In the genomic region with DNA sequence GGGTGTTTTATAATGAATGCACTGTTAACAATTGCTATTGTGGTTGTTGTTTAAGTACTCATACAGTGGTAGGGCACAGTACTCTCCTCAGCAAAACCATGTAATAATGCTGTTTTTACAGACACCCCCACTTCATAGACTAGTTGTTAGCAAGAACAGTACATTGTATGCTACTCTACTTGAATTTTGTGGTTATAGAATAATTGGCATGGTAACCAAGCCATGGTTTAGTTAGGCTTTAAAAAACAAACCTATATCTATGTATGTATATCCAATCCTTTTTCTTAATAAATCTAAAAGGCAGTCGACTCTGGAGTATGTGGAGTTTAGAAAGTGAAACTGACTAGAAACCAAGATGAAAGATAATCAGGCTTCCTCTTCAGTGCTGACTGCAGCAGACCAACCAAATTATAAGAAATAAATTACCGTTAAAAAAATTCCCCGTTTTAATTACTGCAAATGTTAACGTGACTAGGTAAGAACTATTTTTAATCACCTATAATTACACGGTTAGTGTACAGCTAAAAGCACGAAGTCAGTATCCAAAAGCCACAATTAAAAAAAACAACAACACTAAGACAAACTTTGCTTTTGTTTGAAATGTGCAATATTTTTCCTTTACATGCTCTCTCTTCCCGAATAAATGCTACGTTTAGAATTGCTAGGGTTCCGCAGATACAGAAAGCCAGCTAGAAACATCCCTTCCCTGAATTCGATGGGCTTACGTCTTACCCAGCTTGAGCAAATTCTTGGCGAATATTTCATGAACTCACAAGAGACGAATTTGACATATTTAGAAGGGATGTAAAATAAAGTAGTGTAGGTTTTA, we compare ENCODE assay signal across 1 cellular context.
A peak's percentile ranks its signal among the peaks of the same experiment; 100 is the strongest.
TF ChIP-seq lines count a peak whose summit lies in the region.

No MANE protein-coding gene starts in this region.

TF ChIP-seq in K562, 482 proteins besides CTCF, POLR2A, EP300 and RAD21 (continued from another document):
- peak; percentile 50; the same call in 1 of the 2 replicates for TF ChIP-seq OTX1 (CRISPR knock-in tag; IDR thresholded peaks at IDR 0.05)
- TF ChIP-seq, protein P1, sequence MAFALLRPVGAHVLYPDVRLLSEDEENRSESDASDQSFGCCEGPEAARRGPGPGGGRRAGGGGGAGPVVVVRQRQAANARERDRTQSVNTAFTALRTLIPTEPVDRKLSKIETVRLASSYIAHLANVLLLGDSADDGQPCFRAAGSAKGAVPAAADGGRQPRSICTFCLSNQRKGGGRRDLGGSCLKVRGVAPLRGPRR (CRISPR knock-in tag; IDR thresholded peaks at IDR 0.05) = no peak
- peak; percentile 67; the same call in 1 of the 2 replicates for TF ChIP-seq ZBTB40 (IDR thresholded peaks at IDR 0.05)
- no peak for TF ChIP-seq ZBTB40 (CRISPR knock-in tag; IDR thresholded peaks at IDR 0.05)
- TF ChIP-seq EGR1 (conservative IDR thresholded peaks at IDR 0.05) = no peak
- peak; percentile 55; the same call in 1 of the 2 replicates for TF ChIP-seq SPI1 (IDR thresholded peaks at IDR 0.05; ENCODE audit: borderline replicate concordance, low read depth, low read length)
- 0 out of 2 replicates have a peak, but pooled peaks have one; percentile 12 for TF ChIP-seq ETV1 (tag; conservative IDR thresholded peaks at IDR 0.05; ENCODE audit: low read depth)
- 0 out of 2 replicates have a peak, but pooled peaks have one; percentile 11 for TF ChIP-seq ZBTB9 (CRISPR knock-in tag; IDR thresholded peaks at IDR 0.05)
- no peak for TF ChIP-seq HNRNPH1 (optimal IDR thresholded peaks at IDR 0.05; ENCODE audit: low read depth, low read length)
- no peak for TF ChIP-seq LARP7 (IDR thresholded peaks at IDR 0.05)
- TF ChIP-seq, protein P2, sequence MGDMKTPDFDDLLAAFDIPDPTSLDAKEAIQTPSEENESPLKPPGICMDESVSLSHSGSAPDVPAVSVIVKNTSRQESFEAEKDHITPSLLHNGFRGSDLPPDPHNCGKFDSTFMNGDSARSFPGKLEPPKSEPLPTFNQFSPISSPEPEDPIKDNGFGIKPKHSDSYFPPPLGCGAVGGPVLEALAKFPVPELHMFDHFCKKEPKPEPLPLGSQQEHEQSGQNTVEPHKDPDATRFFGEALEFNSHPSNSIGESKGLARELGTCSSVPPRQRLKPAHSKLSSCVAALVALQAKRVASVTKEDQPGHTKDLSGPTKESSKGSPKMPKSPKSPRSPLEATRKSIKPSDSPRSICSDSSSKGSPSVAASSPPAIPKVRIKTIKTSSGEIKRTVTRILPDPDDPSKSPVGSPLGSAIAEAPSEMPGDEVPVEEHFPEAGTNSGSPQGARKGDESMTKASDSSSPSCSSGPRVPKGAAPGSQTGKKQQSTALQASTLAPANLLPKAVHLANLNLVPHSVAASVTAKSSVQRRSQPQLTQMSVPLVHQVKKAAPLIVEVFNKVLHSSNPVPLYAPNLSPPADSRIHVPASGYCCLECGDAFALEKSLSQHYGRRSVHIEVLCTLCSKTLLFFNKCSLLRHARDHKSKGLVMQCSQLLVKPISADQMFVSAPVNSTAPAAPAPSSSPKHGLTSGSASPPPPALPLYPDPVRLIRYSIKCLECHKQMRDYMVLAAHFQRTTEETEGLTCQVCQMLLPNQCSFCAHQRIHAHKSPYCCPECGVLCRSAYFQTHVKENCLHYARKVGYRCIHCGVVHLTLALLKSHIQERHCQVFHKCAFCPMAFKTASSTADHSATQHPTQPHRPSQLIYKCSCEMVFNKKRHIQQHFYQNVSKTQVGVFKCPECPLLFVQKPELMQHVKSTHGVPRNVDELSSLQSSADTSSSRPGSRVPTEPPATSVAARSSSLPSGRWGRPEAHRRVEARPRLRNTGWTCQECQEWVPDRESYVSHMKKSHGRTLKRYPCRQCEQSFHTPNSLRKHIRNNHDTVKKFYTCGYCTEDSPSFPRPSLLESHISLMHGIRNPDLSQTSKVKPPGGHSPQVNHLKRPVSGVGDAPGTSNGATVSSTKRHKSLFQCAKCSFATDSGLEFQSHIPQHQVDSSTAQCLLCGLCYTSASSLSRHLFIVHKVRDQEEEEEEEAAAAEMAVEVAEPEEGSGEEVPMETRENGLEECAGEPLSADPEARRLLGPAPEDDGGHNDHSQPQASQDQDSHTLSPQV (IDR thresholded peaks at IDR 0.05) = peak; percentile 51; the same call in 1 of the 2 replicates
- 0 out of 2 replicates have a peak, but pooled peaks have one; percentile 22 for TF ChIP-seq ZNF766 (CRISPR knock-in tag; conservative IDR thresholded peaks at IDR 0.05)
- TF ChIP-seq ZBTB17 (CRISPR knock-in tag; IDR thresholded peaks at IDR 0.05) = 0 out of 2 replicates have a peak, but pooled peaks have one; percentile 22
- TF ChIP-seq ZNF24 (IDR thresholded peaks at IDR 0.05) = no peak
- no peak for TF ChIP-seq HINFP (tag; conservative IDR thresholded peaks at IDR 0.05; ENCODE audit: low read depth)
- no peak for TF ChIP-seq NFIC (IDR thresholded peaks at IDR 0.05)
- TF ChIP-seq NR2C2 (CRISPR knock-in tag; IDR thresholded peaks at IDR 0.05) = no peak
- TF ChIP-seq NR2C2 (tag; IDR thresholded peaks at IDR 0.05) = peak; percentile 61; the same call in 1 of the 2 replicates
- 0 out of 2 replicates have a peak, but pooled peaks have one; percentile 49 for TF ChIP-seq ERF (CRISPR knock-in tag; IDR thresholded peaks at IDR 0.05)
- 0 out of 2 replicates have a peak, but pooled peaks have one; percentile 13 for TF ChIP-seq DNMT1 (IDR thresholded peaks at IDR 0.05)
- no peak for TF ChIP-seq TOE1 (IDR thresholded peaks at IDR 0.05; ENCODE audit: borderline replicate concordance)
- TF ChIP-seq TOE1 (CRISPR knock-in tag; IDR thresholded peaks at IDR 0.05; ENCODE audit: borderline replicate concordance, low read depth) = no peak
- TF ChIP-seq ZNF696 (CRISPR knock-in tag; conservative IDR thresholded peaks at IDR 0.05) = no peak
- TF ChIP-seq ATF1 (CRISPR knock-in tag; IDR thresholded peaks at IDR 0.05) = no peak
- no peak for TF ChIP-seq ATF1 (tag; IDR thresholded peaks at IDR 0.05)
- peak; percentile 29; the same call in 1 of the 2 replicates for TF ChIP-seq SMARCA4 (IDR thresholded peaks at IDR 0.05)
- TF ChIP-seq E4F1 (CRISPR knock-in tag; IDR thresholded peaks at IDR 0.05; ENCODE audit: borderline replicate concordance) = no peak
- TF ChIP-seq ZFPM2 (CRISPR knock-in tag; IDR thresholded peaks at IDR 0.05) = no peak
- peak; percentile 7; the same call in 1 of the 2 replicates for TF ChIP-seq ZNF324 (CRISPR knock-in tag; IDR thresholded peaks at IDR 0.05)
